In genomic region chr10:79397575-79398303, GRCh38 we compare ENCODE assay signal across 13 cellular contexts. TPM values are rescaled to one million over a fixed set of nuclear protein-coding genes. Genes with fewer than 3 reads are reported as not detected.
DNase-seq lines count a peak whose midpoint lies in the region; ATAC-seq, FAIRE-seq and TF ChIP-seq lines count a peak whose summit lies in the region.
"Had no signal": no experiment of that assay in that cellular context is flagged by ENCODE, and none has a peak within 500 bp of the region (broad histone marks: within the 10 kb centered on the region; RNA-seq: fewer than 3 reads in every experiment).

No MANE protein-coding gene starts in this region.

- H3K27ac ChIP-seq in cingulate gyrus (ENCODE audit: low read depth, low read length), result peak overlapping the region; percentile 50
- peak overlapping the region; percentile 28 to 50 for H3K27ac ChIP-seq in kidney (ENCODE audit: low read depth in 2 of 2, low read length in 2 of 2)
- H3K27ac ChIP-seq in rectal smooth muscle tissue (ENCODE audit: low read depth, low read length), result peak overlapping the region; percentile 96

- FAIRE-seq in kidney (lab: Jason Lieb, UNC), result no peak
- FAIRE-seq: TTC549 had no signal

- H3K4me1 ChIP-seq in kidney (ENCODE audit: control insufficient read depth in 1 of 2, insufficient read depth in 1 of 2, low read depth in 1 of 2, low read length in 2 of 2), result peaks cover 15 to 40% of the 10 kb centered on the region in 2 donors
- H3K4me1 ChIP-seq in rectal smooth muscle tissue (ENCODE audit: control insufficient read depth, insufficient read depth, low read length), result peaks cover 64% of the 10 kb centered on the region

- H3K36me3 ChIP-seq in kidney (ENCODE audit: control insufficient read depth in 1 of 2, insufficient read depth in 2 of 2, low read length in 2 of 2) (peaks cover 0 to 3% of the 10 kb centered on the region in 2 donors), rectal smooth muscle tissue (ENCODE audit: control insufficient read depth, insufficient read depth, low read length) (peaks cover 7% of the 10 kb centered on the region)
- H3K36me3 ChIP-seq: breast epithelium had no signal

- H3K9me3 ChIP-seq in kidney (ENCODE audit: control insufficient read depth in 1 of 2, low read length in 2 of 2), result no peaks in the 10 kb centered on the region
- H3K9me3 ChIP-seq: breast epithelium, mucosa of descending colon had no signal

- no peak for ATAC-seq in HG03280 (IDR thresholded peaks at IDR 0.05; ENCODE audit: unreplicated experiment)
- ATAC-seq: mucosa of descending colon; stimulated activated memory B cell treated with anti-CD40 and anti-IgM and Interleukin-4, amounts not matched to agents 10 μg/mL and 1 μg/mL and 100 μg/mL, for 72 hours had no signal

- H3K27me3 ChIP-seq in rectal smooth muscle tissue (ENCODE audit: control insufficient read depth, insufficient read depth, low read length), result no peaks in the 10 kb centered on the region
- H3K27me3 ChIP-seq: breast epithelium had no signal

- H3K4me3 ChIP-seq in kidney (ENCODE audit: low read length in 2 of 2), result no peak overlapping the region
- no peak overlapping the region for H3K4me3 ChIP-seq in rectal smooth muscle tissue (ENCODE audit: low read length)
- H3K4me3 ChIP-seq: mucosa of descending colon had no signal

- no peak for TF ChIP-seq CTCF in kidney (IDR thresholded peaks at IDR 0.05; ENCODE audit: borderline replicate concordance, extremely low read depth, insufficient read depth)

- H3K9ac ChIP-seq in kidney (ENCODE audit: low read length in 2 of 2), result no peak overlapping the region
- H3K9ac ChIP-seq in rectal smooth muscle tissue (ENCODE audit: low read length), result no peak overlapping the region

- DNase-seq in GM03348 (ENCODE audit: low spot score), result peak; percentile 78
- peak; percentile 79 for DNase-seq in kidney
- no peak for DNase-seq in activated CD8-positive, alpha-beta memory T cell treated with anti-CD3 and anti-CD28 coated beads, Interleukin-2, amount 50 U/mL, for 48 hours
- DNase-seq in NCI-H345 treated with DMSO at 0.1 percent for 48 hours (lab: John Stamatoyannopoulos, UW; ENCODE audit: unreplicated experiment), result no peak
- DNase-seq in retina, result no peak
- DNase-seq: NCI-H187 had no signal

- intact Hi-C loops in kidney (cut with DNase I), result no loop called here

RNA-seq across cellular contexts. Expression of gene ZCCHC24, which starts 47.7 kb away (rescaled TPM):
- 21.3 TPM for total RNA-seq in kidney
- 8.4 TPM for polyA plus RNA-seq in kidney (ENCODE audit: insufficient read depth, low read depth, low replicate concordance)

RNA-seq across cellular contexts. Expression of gene PPIF, which starts 50.5 kb away (rescaled TPM):
- 36.7 TPM for total RNA-seq in kidney
- 120 TPM for polyA plus RNA-seq in kidney (ENCODE audit: insufficient read depth, low read depth, low replicate concordance)

Comparison
In these comparisons a context has a peak if more than half of its experiments do, and no peak if none do; other contexts are left out.
1. DNase-seq: peak in GM03348 (single experiment) and kidney (single experiment); none in activated CD8-positive, alpha-beta memory T cell treated with anti-CD3 and anti-CD28 coated beads, Interleukin-2, amount 50 U/mL, for 48 hours (single experiment), NCI-H345 treated with DMSO at 0.1 percent for 48 hours (single experiment) and retina (single experiment).
2. H3K27ac ChIP-seq: peak in every context shown above with its lines; median percentile 96 in rectal smooth muscle tissue; 50 in cingulate gyrus; 39 in kidney.